In the genomic region with DNA sequence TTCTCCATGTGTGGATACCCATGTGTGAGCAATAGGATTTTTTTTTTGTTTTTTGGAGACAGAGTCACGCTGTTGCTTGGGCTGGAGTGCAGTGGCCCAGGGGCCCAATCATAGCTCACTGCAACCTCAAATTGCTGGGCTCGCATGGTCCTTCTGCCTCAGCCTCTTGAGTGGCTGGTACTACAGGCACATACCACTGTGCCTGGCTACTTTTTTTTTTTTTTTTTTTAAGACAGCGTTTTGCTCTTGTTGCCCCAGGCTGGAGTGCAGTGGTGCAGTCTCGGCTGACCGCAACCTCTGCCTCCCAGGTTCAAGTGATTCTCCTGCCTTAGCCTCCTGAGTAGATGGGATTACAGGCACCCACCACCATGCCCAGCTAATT, we compare ENCODE assay signal across 1 cellular context.
TF ChIP-seq lines count a peak whose summit lies in the region.

No MANE protein-coding gene starts in this region.

TF ChIP-seq in HEK293, 187 proteins besides CTCF, POLR2A, EP300 and RAD21 (continued from another document):
- TF ChIP-seq, protein P1, sequence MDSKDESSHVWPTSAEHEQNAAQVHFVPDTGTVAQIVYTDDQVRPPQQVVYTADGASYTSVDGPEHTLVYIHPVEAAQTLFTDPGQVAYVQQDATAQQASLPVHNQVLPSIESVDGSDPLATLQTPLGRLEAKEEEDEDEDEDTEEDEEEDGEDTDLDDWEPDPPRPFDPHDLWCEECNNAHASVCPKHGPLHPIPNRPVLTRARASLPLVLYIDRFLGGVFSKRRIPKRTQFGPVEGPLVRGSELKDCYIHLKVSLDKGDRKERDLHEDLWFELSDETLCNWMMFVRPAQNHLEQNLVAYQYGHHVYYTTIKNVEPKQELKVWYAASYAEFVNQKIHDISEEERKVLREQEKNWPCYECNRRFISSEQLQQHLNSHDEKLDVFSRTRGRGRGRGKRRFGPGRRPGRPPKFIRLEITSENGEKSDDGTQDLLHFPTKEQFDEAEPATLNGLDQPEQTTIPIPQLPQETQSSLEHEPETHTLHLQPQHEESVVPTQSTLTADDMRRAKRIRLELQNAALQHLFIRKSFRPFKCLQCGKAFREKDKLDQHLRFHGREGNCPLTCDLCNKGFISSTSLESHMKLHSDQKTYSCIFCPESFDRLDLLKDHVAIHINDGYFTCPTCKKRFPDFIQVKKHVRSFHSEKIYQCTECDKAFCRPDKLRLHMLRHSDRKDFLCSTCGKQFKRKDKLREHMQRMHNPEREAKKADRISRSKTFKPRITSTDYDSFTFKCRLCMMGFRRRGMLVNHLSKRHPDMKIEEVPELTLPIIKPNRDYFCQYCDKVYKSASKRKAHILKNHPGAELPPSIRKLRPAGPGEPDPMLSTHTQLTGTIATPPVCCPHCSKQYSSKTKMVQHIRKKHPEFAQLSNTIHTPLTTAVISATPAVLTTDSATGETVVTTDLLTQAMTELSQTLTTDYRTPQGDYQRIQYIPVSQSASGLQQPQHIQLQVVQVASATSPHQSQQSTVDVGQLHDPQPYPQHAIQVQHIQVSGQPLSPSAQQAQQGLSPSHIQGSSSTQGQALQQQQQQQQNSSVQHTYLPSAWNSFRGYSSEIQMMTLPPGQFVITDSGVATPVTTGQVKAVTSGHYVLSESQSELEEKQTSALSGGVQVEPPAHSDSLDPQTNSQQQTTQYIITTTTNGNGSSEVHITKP (tag by site-specific recombination; IDR thresholded peaks at IDR 0.05), result peak; percentile 53
- TF ChIP-seq ZBTB8A (tag by site-specific recombination; IDR thresholded peaks at IDR 0.05) (no peak), ZNF433 (tag by site-specific recombination; IDR thresholded peaks at IDR 0.05; ENCODE audit: low read depth) (no peak)
- TF ChIP-seq, protein P2, sequence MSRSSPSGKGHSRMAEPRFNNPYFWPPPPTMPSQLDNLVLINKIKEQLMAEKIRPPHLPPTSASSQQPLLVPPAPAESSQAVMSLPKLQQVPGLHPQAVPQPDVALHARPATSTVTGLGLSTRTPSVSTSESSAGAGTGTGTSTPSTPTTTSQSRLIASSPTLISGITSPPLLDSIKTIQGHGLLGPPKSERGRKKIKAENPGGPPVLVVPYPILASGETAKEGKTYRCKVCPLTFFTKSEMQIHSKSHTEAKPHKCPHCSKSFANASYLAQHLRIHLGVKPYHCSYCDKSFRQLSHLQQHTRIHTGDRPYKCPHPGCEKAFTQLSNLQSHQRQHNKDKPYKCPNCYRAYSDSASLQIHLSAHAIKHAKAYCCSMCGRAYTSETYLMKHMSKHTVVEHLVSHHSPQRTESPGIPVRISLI (tag by site-specific recombination; IDR thresholded peaks at IDR 0.05), result 0 out of 2 replicates have a peak, but pooled peaks have one; percentile 14
